1 cellular context compared by ENCODE assay signal in genomic region chr11:33642461-33643166, GRCh38.
TF ChIP-seq lines count a peak whose summit lies in the region.

No MANE protein-coding gene starts in this region.

TF ChIP-seq in GM12878, 131 proteins besides CTCF, POLR2A, EP300 and RAD21:
- peak; percentile 32; the same call in 1 of the 2 replicates for TF ChIP-seq PKNOX1 (IDR thresholded peaks at IDR 0.05)
- TF ChIP-seq ZNF687 (IDR thresholded peaks at IDR 0.05): no peak
- TF ChIP-seq ZBTB33 (IDR thresholded peaks at IDR 0.05): no peak
